Comparison of ENCODE assay signal across 15 cellular contexts in genomic region chr7:126398285-126398684, GRCh38.
"Had no signal": no experiment of that assay in that cellular context is flagged by ENCODE, and none has a peak within 500 bp of the region (broad histone marks: within the 10 kb centered on the region; RNA-seq: fewer than 3 reads in every experiment).

No MANE protein-coding gene starts in this region.

- ATAC-seq: activated CD4-positive, CD25-positive, alpha-beta regulatory T cell treated with anti-CD3 and anti-CD28 coated beads, Interleukin-2, amount 50 U/mL, for 24 hours; effector memory CD8-positive, alpha-beta T cell; gastrocnemius medialis; left lobe of liver; right lobe of liver had no signal

- DNase-seq: activated CD4-positive, alpha-beta T cell treated with anti-CD3 and anti-CD28 coated beads, Interleukin-2, amount 50 U/mL, for 1 hour; activated CD8-positive, alpha-beta memory T cell treated with anti-CD3 and anti-CD28 coated beads for 24 hours; activated naive CD4-positive, alpha-beta T cell treated with Interleukin-2 at 50 U/mL for 16 hours; anterior cingulate cortex; brain microvascular endothelial cell; dermis blood vessel endothelial cell; effector memory CD8-positive, alpha-beta T cell; gastrocnemius medialis; mesenchymal stem cell; right lobe of liver; spleen had no signal

- H3K36me3 ChIP-seq: brain microvascular endothelial cell, gastrocnemius medialis, prostate gland, right lobe of liver, spleen, suprapubic skin had no signal

- H3K27ac ChIP-seq: brain microvascular endothelial cell, gastrocnemius medialis, prostate gland, right lobe of liver, spleen, suprapubic skin had no signal

- H3K9me3 ChIP-seq: gastrocnemius medialis, prostate gland, right lobe of liver, suprapubic skin had no signal

- H3K4me3 ChIP-seq: gastrocnemius medialis, prostate gland, right lobe of liver, spleen, suprapubic skin had no signal

- H3K27me3 ChIP-seq: brain microvascular endothelial cell, gastrocnemius medialis, right lobe of liver, spleen, suprapubic skin had no signal

- H3K4me1 ChIP-seq: gastrocnemius medialis, prostate gland, right lobe of liver, spleen, suprapubic skin had no signal
